In the genomic region with DNA sequence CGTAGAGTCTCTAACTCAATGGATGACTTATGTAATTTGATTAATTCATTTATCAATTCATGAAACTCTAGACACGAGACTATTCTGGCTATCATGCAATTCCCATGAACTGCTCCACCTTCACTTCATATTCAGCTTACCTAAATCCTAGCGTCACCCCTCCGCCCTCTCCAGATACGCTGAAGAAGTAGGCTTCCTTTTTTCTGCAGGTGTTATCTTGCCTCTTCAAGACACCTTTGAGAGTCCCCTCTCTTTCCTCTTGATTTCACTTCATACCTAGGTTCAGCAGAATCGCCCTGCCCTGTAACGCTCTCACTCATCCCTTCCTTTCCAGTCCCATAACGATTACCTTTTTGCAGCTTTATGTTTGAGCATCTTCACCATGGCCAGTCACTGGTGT, we compare ENCODE assay signal across 12 cellular contexts. TPM values are rescaled to one million over a fixed set of nuclear protein-coding genes. Genes with fewer than 3 reads are reported as not detected.
DNase-seq lines count a peak whose midpoint lies in the region; ATAC-seq and TF ChIP-seq lines count a peak whose summit lies in the region.
"Had no signal": no experiment of that assay in that cellular context is flagged by ENCODE, and none has a peak within 500 bp of the region (broad histone marks: within the 10 kb centered on the region; RNA-seq: fewer than 3 reads in every experiment).

No MANE protein-coding gene starts in this region.

- H3K27ac Mint-ChIP-seq in type B pancreatic cell, result no peak overlapping the region
- no peak overlapping the region for H3K27ac Mint-ChIP-seq in effector memory CD8-positive, alpha-beta T cell

- no peak overlapping the region for H3K4me3 Mint-ChIP-seq in type B pancreatic cell
- H3K4me3 Mint-ChIP-seq in effector memory CD8-positive, alpha-beta T cell, result no peak overlapping the region

- H3K4me1 Mint-ChIP-seq in type B pancreatic cell (ENCODE audit: unreplicated experiment), result peaks cover 14% of the 10 kb centered on the region
- peaks cover 0 to 21% of the 10 kb centered on the region in 2 donors for H3K4me1 Mint-ChIP-seq in effector memory CD8-positive, alpha-beta T cell (ENCODE audit: low read depth in 2 of 2)

- H3K9me2 ChIP-seq in PC-9 (ENCODE audit: insufficient read depth), result no peaks in the 10 kb centered on the region

- H3K4me1 ChIP-seq in heart left ventricle, result peaks cover 0 to 33% (median 11%) of the 10 kb centered on the region in 12 donors
- peaks cover 19% of the 10 kb centered on the region for H3K4me1 ChIP-seq in PC-9 (replicated peaks; ENCODE audit: insufficient read depth)
- peaks cover 16% of the 10 kb centered on the region for H3K4me1 ChIP-seq in iPS-18a (ENCODE audit: control insufficient read depth, low read depth, low read length)
- peaks cover 8 to 15% of the 10 kb centered on the region in 2 donors for H3K4me1 ChIP-seq in thoracic aorta (ENCODE audit: control insufficient read depth in 1 of 2, low read depth in 2 of 2)

- H3F3A ChIP-seq in PC-9 (ENCODE audit: insufficient read depth, low read depth), result peaks cover 37% of the 10 kb centered on the region; the same call in 1 of the 2 replicates

- TF ChIP-seq CTCF in heart left ventricle (IDR thresholded peaks at IDR 0.05) (no peak), PC-9 (conservative IDR thresholded peaks at IDR 0.05) (no peak), thoracic aorta (IDR thresholded peaks at IDR 0.05) (no peak), type B pancreatic cell (conservative IDR thresholded peaks at IDR 0.05) (no peak)

- H3K4me3 ChIP-seq in heart left ventricle (peak overlapping the region in 7 of 12 donors; percentile 70 to 95 (median 80)), PC-9 (peak overlapping the region; percentile 75; the same call in 1 of the 2 replicates), iPS-18a (ENCODE audit: low read length) (peak overlapping the region; percentile 95), thoracic aorta (peak overlapping the region; percentile 86)

- H3K9ac ChIP-seq in iPS-18a (ENCODE audit: low read length), result no peak overlapping the region

- H3K36me3 ChIP-seq in heart left ventricle (no peaks in the 10 kb centered on the region), PC-9 (ENCODE audit: low read depth) (no peaks in the 10 kb centered on the region), iPS-18a (ENCODE audit: control insufficient read depth, low read depth, low read length) (no peaks in the 10 kb centered on the region), thoracic aorta (no peaks in the 10 kb centered on the region)

- H3K27ac ChIP-seq in heart left ventricle (peak overlapping the region in 3 of 12 donors; percentile 100), PC-9 (no peak overlapping the region), iPS-18a (ENCODE audit: low read length) (no peak overlapping the region), thoracic aorta (peak overlapping the region in 1 of 2 donors; percentile 98)

- H3K27me3 Mint-ChIP-seq in type B pancreatic cell, result peaks cover 22% of the 10 kb centered on the region
- no peaks in the 10 kb centered on the region for H3K27me3 Mint-ChIP-seq in effector memory CD8-positive, alpha-beta T cell

- no TSS peak for BruUV-seq in PC-9 (replicated peaks; lab: Mats Ljungman, UMichigan)

- DNase-seq in heart left ventricle (no peak), left cardiac atrium (no peak), PC-9 (no peak), thoracic aorta (ENCODE audit: low spot score) (no peak), AML-193 (lab: John Stamatoyannopoulos, UW) (no peak), type B pancreatic cell (ENCODE audit: extremely low spot score, unreplicated experiment) (no peak)
- no peak for DNase-seq in effector memory CD8-positive, alpha-beta T cell
- DNase-seq: GDM1 had no signal

- intact Hi-C loops in heart left ventricle (cut with DNase I), result loop anchor here (2.0 to 10.0 kb wide), 23 partner anchors 48 to 832 kb away; partner anchors contain the start of genes TEP1 (in 5 of the 10), PIP4P1 (in 3 of the 10), TMEM253 (in 3 of the 10) and APEX1 (in 2 of the 10)
- intact Hi-C loops in left cardiac atrium (cut with DNase I), result loop anchor here (5.0 to 10.0 kb wide), 5 partner anchors 53 to 338 kb away; partner anchors contain the start of genes APEX1 (in 1 of the 2), OSGEP (in 1 of the 2), PARP2 (in 1 of the 2) and TEP1 (in 1 of the 2)
- intact Hi-C loops in PC-9 (cut with micrococcal nuclease; ENCODE audit: unreplicated experiment), result loop anchor here (2.0 to 5.0 kb wide), 2 partner anchors 48 to 268 kb away; partner anchors contain the start of gene TEP1

- H3K9me3 Mint-ChIP-seq in type B pancreatic cell, result no peaks in the 10 kb centered on the region
- no peaks in the 10 kb centered on the region for H3K9me3 Mint-ChIP-seq in effector memory CD8-positive, alpha-beta T cell

- no peak for TF ChIP-seq POLR2A in heart left ventricle (IDR thresholded peaks at IDR 0.05)

- CTCF ChIA-PET in PC-9 (lab: Charles Lee), result interaction anchor here (0.8 kb wide), 1 partner anchor 291 kb away, joined by 3 read pairs; no protein-coding TSS in a partner anchor

- H2AFZ ChIP-seq in PC-9, result peak overlapping the region; percentile 81

- no peak for ATAC-seq in heart left ventricle
- ATAC-seq in left cardiac atrium, result no peak
- no peak for ATAC-seq in thoracic aorta (ENCODE audit: insufficient number of reproducible peaks, low FRiP score, low read depth)
- no peak for ATAC-seq in effector memory CD8-positive, alpha-beta T cell (replicated peaks)

- H3K36me3 Mint-ChIP-seq in type B pancreatic cell, result no peaks in the 10 kb centered on the region
- H3K36me3 Mint-ChIP-seq in effector memory CD8-positive, alpha-beta T cell (ENCODE audit: insufficient read depth), result no peaks in the 10 kb centered on the region

- POLR2A ChIA-PET in PC-9 (lab: Charles Lee; ENCODE audit: unreplicated experiment), result no interaction called here

- H3K9me3 ChIP-seq in heart left ventricle (no peaks in the 10 kb centered on the region), PC-9 (ENCODE audit: insufficient read depth, low read depth) (no peaks in the 10 kb centered on the region), iPS-18a (ENCODE audit: control insufficient read depth, low read depth, low read length) (no peaks in the 10 kb centered on the region), thoracic aorta (no peaks in the 10 kb centered on the region)

- no peaks in the 10 kb centered on the region for H4K20me1 ChIP-seq in PC-9 (ENCODE audit: insufficient read depth)

- no peaks in the 10 kb centered on the region for H3K27me3 ChIP-seq in heart left ventricle
- no peaks in the 10 kb centered on the region for H3K27me3 ChIP-seq in PC-9 (ENCODE audit: insufficient read depth, low read depth)
- H3K27me3 ChIP-seq in iPS-18a (ENCODE audit: control insufficient read depth, insufficient read depth, low read length), result peaks cover 5% of the 10 kb centered on the region
- H3K27me3 ChIP-seq in thoracic aorta (replicated peaks; ENCODE audit: insufficient read depth), result no peaks in the 10 kb centered on the region

- peak overlapping the region; percentile 95 for H3K4me2 ChIP-seq in PC-9

- no peaks in the 10 kb centered on the region for H3K79me2 ChIP-seq in PC-9 (ENCODE audit: low read depth)

- WGBS in heart left ventricle, 4 donors, result 58 to 67% (median 64%) methylated on average over 8 of the region's 8 CpGs

RNA-seq across cellular contexts. Expression of gene RNASE4, which starts 4.0 kb away (rescaled TPM):
- 10 to 100 TPM in 3 of 9 donors, 1 to 10 TPM in 6; 4.7 to 22.2 (median 8.1) TPM for total RNA-seq in heart left ventricle
- polyA plus RNA-seq in heart left ventricle, result 1 to 10 TPM; 9.8 TPM
- 10 to 100 TPM; 15.9 to 20.8 TPM for total RNA-seq in left cardiac atrium
- 2.0 and 4.0 TPM in 2 replicates for total RNA-seq in PC-9 (2021)
- 10 to 100 TPM; 45.6 to 66.4 TPM for total RNA-seq in thoracic aorta
- total RNA-seq in type B pancreatic cell (ENCODE audit: low replicate concordance), result 10.5 and 19.3 TPM in 2 replicates

RNA-seq across cellular contexts. Expression of gene ANG, which starts 8.2 kb away (rescaled TPM):
- total RNA-seq in heart left ventricle (1 to 10 TPM; 2.1 to 9.3 (median 4.0) TPM), left cardiac atrium (10 to 100 TPM in 1 of 2 donors, 1 to 10 TPM in 1; 7.1 to 13.0 TPM), PC-9 (2021) (4.4 and 5.7 TPM in 2 replicates), thoracic aorta (10 to 100 TPM; 13.5 to 15.7 TPM), type B pancreatic cell (ENCODE audit: low replicate concordance) (24.5 and 43.0 TPM in 2 replicates)
- 1 to 10 TPM; 3.3 to 4.3 TPM for polyA plus RNA-seq in heart left ventricle

RNA-seq across cellular contexts. Expression of gene OR6S1, which starts 38.9 kb away (rescaled TPM):
- not detected for total RNA-seq in heart left ventricle
- not detected for polyA plus RNA-seq in heart left ventricle
- total RNA-seq in left cardiac atrium, result not detected
- not detected in 2 replicates for total RNA-seq in PC-9 (2021)
- not detected for total RNA-seq in thoracic aorta
- total RNA-seq in type B pancreatic cell (ENCODE audit: low replicate concordance), result not detected in 2 replicates
- total RNA-seq: left colon, posterior vena cava had no signal
- polyA plus RNA-seq: esophagus had no signal
